Comparison of ENCODE assay signal across 8 cellular contexts in the genomic region with DNA sequence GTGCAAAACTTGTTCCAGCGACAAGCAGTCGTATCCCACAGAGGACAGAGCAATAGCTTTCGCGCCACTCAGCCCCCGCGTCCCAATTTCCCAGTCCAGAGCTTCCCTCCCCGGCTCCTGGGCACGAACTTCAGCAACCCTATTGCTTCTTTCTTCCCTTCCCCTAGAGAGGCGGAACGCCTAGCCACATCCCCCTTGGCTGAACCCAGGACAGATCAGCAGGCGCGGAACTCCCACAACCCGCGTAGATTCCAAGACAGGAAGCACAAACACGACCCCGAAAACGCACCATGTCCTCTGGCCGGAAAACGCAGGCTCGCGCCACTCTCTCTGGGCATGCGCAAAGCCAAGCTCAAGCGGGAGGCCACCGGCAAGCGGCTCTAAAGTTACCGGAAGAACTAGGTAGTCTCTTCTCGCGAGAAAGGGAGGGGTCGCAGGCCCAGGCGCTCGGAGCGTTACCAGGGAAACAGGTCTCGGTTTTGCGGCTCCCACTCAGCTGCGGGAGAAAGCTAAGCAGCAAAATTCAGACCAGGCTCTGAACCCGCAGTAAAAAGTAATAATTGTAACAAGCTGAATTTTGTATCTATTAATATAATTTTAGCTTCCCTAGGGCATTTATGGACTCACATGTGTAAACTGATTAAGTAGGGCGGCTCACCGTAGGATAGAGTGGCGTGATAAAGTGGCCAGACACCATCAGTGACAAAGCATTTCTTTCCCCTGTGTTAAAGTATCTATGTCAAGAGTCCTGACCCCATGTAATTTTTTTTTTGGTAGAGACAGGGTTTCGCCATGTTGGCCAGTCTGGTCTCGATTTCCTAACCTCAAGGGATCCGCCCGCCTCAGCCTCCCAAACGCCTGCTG. TPM values are rescaled to one million over a fixed set of nuclear protein-coding genes. Genes with fewer than 3 reads are reported as not detected.
DNase-seq lines count a peak whose midpoint lies in the region; TF ChIP-seq lines count a peak whose summit lies in the region.

TSS of gene TMEM209 (minus strand) at position 323 of the 864 bp plus-strand sequence. CDS start at position 292, 31 bp downstream.

- H2AFZ ChIP-seq in neuron (ENCODE audit: low read depth, low read length), result peak within 1 kb of the TSS; percentile 24

- H3K9ac ChIP-seq in subcutaneous abdominal adipose tissue (ENCODE audit: low read length in 5 of 5), result peak within 1 kb of the TSS; percentile 69 to 96 (median 92)

- peak; percentile 97 for DNase-seq in GF-D8 (lab: John Stamatoyannopoulos, UW)
- peak; percentile 97 for DNase-seq in HEK293T (ENCODE audit: extremely low spot score)
- peak; percentile 97 for DNase-seq in MV-4-11 (lab: John Stamatoyannopoulos, UW)
- peak; percentile 100 for DNase-seq in SK-MEL-5 (ENCODE audit: low read depth, low spot score)
- DNase-seq in activated naive CD4-positive, alpha-beta T cell treated with Interleukin-2 at 50 U/mL for 16 hours, result peak; percentile 95
- peak; percentile 96 for DNase-seq in foreskin melanocyte

- H3K4me3 ChIP-seq in neuron (ENCODE audit: low read length), result peak within 1 kb of the TSS; percentile 73
- H3K4me3 ChIP-seq in subcutaneous abdominal adipose tissue (ENCODE audit: low read depth in 1 of 5, low read length in 5 of 5), result peak within 1 kb of the TSS; percentile 78 to 98 (median 90)

- POLR2A ChIA-PET in HEK293T (lab: Yijun Ruan, JAX), result interaction anchor here (0.6 to 2.0 kb wide), 39 partner anchors 8 to 582 kb away, joined by 3 to 32 read pairs (median 4); partner anchors contain the start of genes COPG2, CPA4 and KLHDC10

- no peaks in the 10 kb centered on the region for H3K9me3 ChIP-seq in neuron (ENCODE audit: low read length)
- no peaks in the 10 kb centered on the region for H3K9me3 ChIP-seq in subcutaneous abdominal adipose tissue (ENCODE audit: control insufficient read depth in 5 of 5, low read length in 5 of 5)

- H3K27me3 ChIP-seq in neuron (ENCODE audit: insufficient read depth, low read length), result no peaks in the 10 kb centered on the region
- H3K27me3 ChIP-seq in subcutaneous abdominal adipose tissue (ENCODE audit: control insufficient read depth in 5 of 5, insufficient read depth in 4 of 5, low read length in 5 of 5), result no peaks in the 10 kb centered on the region

- in situ Hi-C loops in SK-MEL-5 (cut with HindIII; ENCODE audit: low pct_unique_long_range_greater_than_20kb, low sequenced_read_pairs), result no loop called here

- peak within 1 kb of the TSS; percentile 84 for H3K27ac ChIP-seq in subcutaneous abdominal adipose tissue (ENCODE audit: low read depth, low read length)

- H3K4me1 ChIP-seq in neuron (ENCODE audit: insufficient read depth, low read length) (peaks cover 8% of the 10 kb centered on the region), subcutaneous abdominal adipose tissue (ENCODE audit: control insufficient read depth in 5 of 5, insufficient read depth in 5 of 5, low read length in 5 of 5) (peaks cover 0 to 12% (median 9%) of the 10 kb centered on the region in 5 donors)

- CTCF ChIA-PET in HEK293T (lab: Yijun Ruan, JAX), result no interaction called here

- H3K36me3 ChIP-seq in neuron (ENCODE audit: insufficient read depth, low read length) (peaks cover 33% of the 10 kb centered on the region), subcutaneous abdominal adipose tissue (ENCODE audit: control insufficient read depth in 5 of 5, insufficient read depth in 5 of 5, low read length in 5 of 5) (peaks cover 12 to 26% (median 18%) of the 10 kb centered on the region in 5 donors)

TF ChIP-seq in HEK293T, 16 proteins besides CTCF, POLR2A, EP300 and RAD21:
- TF ChIP-seq L3MBTL2 (conservative IDR thresholded peaks at IDR 0.05) (peak; percentile 14; the same call in 1 of the 2 replicates), FOXK2 (IDR thresholded peaks at IDR 0.05) (no peak), ARNT (IDR thresholded peaks at IDR 0.05) (no peak), FOXM1 (IDR thresholded peaks at IDR 0.05; ENCODE audit: borderline replicate concordance) (no peak), ELF4 (IDR thresholded peaks at IDR 0.05) (peak; percentile 79; the same call in 1 of the 2 replicates), SP1 (IDR thresholded peaks at IDR 0.05) (peak; percentile 72; the same call in 1 of the 2 replicates), HDGF (IDR thresholded peaks at IDR 0.05; ENCODE audit: borderline replicate concordance) (no peak), NFRKB (IDR thresholded peaks at IDR 0.05) (no peak)
TF ChIP-seq in HEK293T: peak in this region for 3.

RNA-seq across cellular contexts. Expression of gene TMEM209, which starts in this region (rescaled TPM):
- total RNA-seq in SK-MEL-5 (2014; rRNA removed; shearing (Covaris generic)), result 31.0 and 34.0 TPM in 2 replicates
- 33.6 and 47.0 TPM in 2 replicates for polyA plus RNA-seq in SK-MEL-5 (2015; cell fraction: cytosol; rRNA removed)
- polyA plus RNA-seq in SK-MEL-5 (2015; cell fraction: nucleus; rRNA removed), result 17.8 and 19.8 TPM in 2 replicates

Comparison
In these comparisons a context has a peak if more than half of its experiments do, and no peak if none do; other contexts are left out.
1. Peak in every context shown above with its lines: DNase-seq, H3K4me3 ChIP-seq and H3K27ac ChIP-seq.